Comparison of ENCODE assay signal across 1 cellular context in the genomic region with DNA sequence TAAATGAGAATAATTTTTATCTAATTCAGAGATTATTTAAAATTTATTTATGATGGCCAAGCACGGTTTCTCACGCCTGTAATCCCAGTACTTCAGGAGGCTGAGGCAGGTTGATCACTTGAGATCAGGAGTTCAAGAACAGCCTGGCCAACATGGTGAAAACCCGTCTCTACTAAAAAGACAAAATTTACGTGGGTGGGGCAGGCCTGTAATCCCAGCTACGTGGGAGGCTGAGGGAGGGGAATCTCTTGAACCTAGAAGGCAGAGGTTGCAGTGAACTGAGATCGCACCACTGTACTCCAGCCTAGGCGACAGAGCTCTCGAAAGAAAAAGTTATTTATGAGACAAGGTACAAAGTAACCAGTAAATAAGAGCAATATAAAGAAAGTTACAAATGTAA.
TF ChIP-seq lines count a peak whose summit lies in the region.

No MANE protein-coding gene starts in this region.

TF ChIP-seq in HepG2, 621 proteins besides CTCF, POLR2A, EP300 and RAD21 (continued from another document):
- TF ChIP-seq REST (IDR thresholded peaks at IDR 0.05; ENCODE audit: borderline replicate concordance in 1 of 2, low read depth in 1 of 2, low read length in 2 of 2) (no peak), RFX3 (CRISPR knock-in tag; IDR thresholded peaks at IDR 0.05) (no peak), DNMT3B (CRISPR knock-in tag; conservative IDR thresholded peaks at IDR 0.05) (no peak), MYNN (CRISPR knock-in tag; IDR thresholded peaks at IDR 0.05; ENCODE audit: low read depth) (no peak), ZNF3 (CRISPR knock-in tag; IDR thresholded peaks at IDR 0.05) (no peak)
